ENCODE assay signal across 20 cellular contexts in the genomic region with DNA sequence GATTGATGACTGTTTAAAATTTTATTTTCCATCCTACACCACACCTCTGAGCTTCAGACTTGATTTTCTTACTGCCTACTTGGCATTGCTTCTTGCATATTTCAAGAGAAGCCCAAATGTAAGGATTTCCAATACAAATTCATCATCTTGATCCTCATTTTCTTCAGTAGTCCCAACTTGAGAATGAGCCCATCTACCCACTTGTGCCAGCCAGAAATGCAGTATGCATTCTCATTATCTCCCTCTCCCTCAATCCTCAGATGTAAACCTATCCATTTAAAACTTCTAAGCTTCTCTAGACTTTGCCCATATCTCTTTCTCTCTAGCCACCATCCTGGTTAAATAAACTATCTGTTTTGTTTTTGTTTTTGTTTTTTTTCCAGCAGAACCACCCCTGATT. TPM values are rescaled to one million over a fixed set of nuclear protein-coding genes. Genes with fewer than 3 reads are reported as not detected.
A peak's percentile ranks its signal among the peaks of the same experiment; 100 is the strongest.
DNase-seq lines count a peak whose midpoint lies in the region; ATAC-seq and TF ChIP-seq lines count a peak whose summit lies in the region.
"Had no signal": no experiment of that assay in that cellular context is flagged by ENCODE, and none has a peak within 500 bp of the region (broad histone marks: within the 10 kb centered on the region; RNA-seq: fewer than 3 reads in every experiment).

No MANE protein-coding gene starts in this region.

- TF ChIP-seq POLR2A in testis (IDR thresholded peaks at IDR 0.05) (no peak), upper lobe of left lung (IDR thresholded peaks at IDR 0.05) (no peak)

- H3K79me2 ChIP-seq in ACC112 (ENCODE audit: control insufficient read depth, insufficient read depth, low read length, unreplicated experiment) = no peaks in the 10 kb centered on the region

- H3K4me1 ChIP-seq in ACC112 (ENCODE audit: control insufficient read depth, insufficient read depth, low read length, unreplicated experiment) (peaks cover 30% of the 10 kb centered on the region), Panc1 (ENCODE audit: control insufficient read depth, insufficient read depth, low read length) (peaks cover 12% of the 10 kb centered on the region), testis (no peaks in the 10 kb centered on the region), upper lobe of left lung (no peaks in the 10 kb centered on the region)
- H3K4me1 ChIP-seq: body of pancreas had no signal

- peak; percentile 44 for ATAC-seq in Panc1
- no peak for ATAC-seq in upper lobe of left lung (ENCODE audit: low FRiP score in 2 of 2)
- ATAC-seq: body of pancreas, WTC11 had no signal

- POLR2A ChIA-PET in Panc1 (lab: Charles Lee) = interaction anchor here (0.7 kb wide), 1 partner anchor 126 kb away, joined by 27 read pairs; no protein-coding TSS in a partner anchor

- no peak for TF ChIP-seq EP300 in upper lobe of left lung (IDR thresholded peaks at IDR 0.05)

- H3K27ac ChIP-seq in ACC112 (ENCODE audit: low read depth, low read length) = peak overlapping the region; percentile 66
- H3K27ac ChIP-seq in Panc1 (ENCODE audit: low read length) = no peak overlapping the region; the same call in 1 of the 2 replicates
- peak overlapping the region; percentile 0 for H3K27ac ChIP-seq in brain microvascular endothelial cell
- no peak overlapping the region for H3K27ac ChIP-seq in testis
- H3K27ac ChIP-seq in upper lobe of left lung = no peak overlapping the region
- H3K27ac ChIP-seq: body of pancreas, esophagus squamous epithelium had no signal

- in situ Hi-C loops in Panc1 (cut with HindIII; ENCODE audit: low pct_unique_long_range_greater_than_20kb, low sequenced_read_pairs) (no loop called here), brain microvascular endothelial cell (cut with HindIII; ENCODE audit: low pct_ligation_motif_present, low sequenced_read_pairs) (no loop called here)

- intact Hi-C loops in Panc1 (cut with micrococcal nuclease; ENCODE audit: unreplicated experiment) = no loop called here
- intact Hi-C loops in testis (cut with DNase I; ENCODE audit: low total_unique reads) = no loop called here

- peak overlapping the region; percentile 21 for H2AFZ ChIP-seq in ACC112 (ENCODE audit: low read length, unreplicated experiment)

- H3K27me3 ChIP-seq in ACC112 (ENCODE audit: insufficient read depth, low read length) (no peaks in the 10 kb centered on the region), Panc1 (ENCODE audit: control insufficient read depth, insufficient read depth, low read length) (no peaks in the 10 kb centered on the region), brain microvascular endothelial cell (replicated peaks) (no peaks in the 10 kb centered on the region), testis (no peaks in the 10 kb centered on the region), upper lobe of left lung (no peaks in the 10 kb centered on the region)
- H3K27me3 ChIP-seq: body of pancreas, esophagus squamous epithelium had no signal

- H3K36me3 ChIP-seq in ACC112 (ENCODE audit: insufficient read depth, low read length) = no peaks in the 10 kb centered on the region
- H3K36me3 ChIP-seq in Panc1 (ENCODE audit: control insufficient read depth, insufficient read depth, low read length) = no peaks in the 10 kb centered on the region
- H3K36me3 ChIP-seq in brain microvascular endothelial cell (replicated peaks) = no peaks in the 10 kb centered on the region
- H3K36me3 ChIP-seq in testis (ENCODE audit: low read depth, missing control alignments) = no peaks in the 10 kb centered on the region
- H3K36me3 ChIP-seq in upper lobe of left lung = no peaks in the 10 kb centered on the region
- H3K36me3 ChIP-seq: esophagus squamous epithelium had no signal

- no peak for TF ChIP-seq CTCF in Panc1 (IDR thresholded peaks at IDR 0.05)
- TF ChIP-seq CTCF in brain microvascular endothelial cell (IDR thresholded peaks at IDR 0.05; ENCODE audit: low read depth, low read length, missing control alignments) = no peak
- no peak for TF ChIP-seq CTCF in testis (IDR thresholded peaks at IDR 0.05)
- TF ChIP-seq CTCF in upper lobe of left lung (IDR thresholded peaks at IDR 0.05) = no peak

- CTCF ChIA-PET in Panc1 (lab: Charles Lee) = no interaction called here

- DNase-seq in EL = peak; percentile 14
- no peak for DNase-seq in Panc1 (ENCODE audit: low read depth, low spot score)
- DNase-seq in brain microvascular endothelial cell = no peak
- no peak for DNase-seq in amygdala (lab: John Stamatoyannopoulos, UW)
- DNase-seq in testis = no peak
- no peak for DNase-seq in NCI-H2107 (lab: John Stamatoyannopoulos, UW)
- no peak for DNase-seq in upper lobe of left lung
- DNase-seq: activated naive CD8-positive, alpha-beta T cell treated with anti-CD3 and anti-CD28 coated beads, Interleukin-2, amount 10 ng/mL, durations not matched to agents 7 days and 5 days; body of pancreas; DMS153; effector memory CD8-positive, alpha-beta T cell; esophagus squamous epithelium; NCI-H1048; NCI-H187; NCI-H774 had no signal

- H3K9me3 ChIP-seq in Panc1 (ENCODE audit: control insufficient read depth, insufficient read depth, low read depth, low read length) (no peaks in the 10 kb centered on the region), testis (no peaks in the 10 kb centered on the region), upper lobe of left lung (no peaks in the 10 kb centered on the region)
- H3K9me3 ChIP-seq: body of pancreas, esophagus squamous epithelium had no signal

- peak overlapping the region; percentile 24; the same call in 1 of the 2 replicates for H3K4me3 ChIP-seq in ACC112 (ENCODE audit: low read depth, low read length)
- H3K4me3 ChIP-seq in Panc1 (ENCODE audit: low read depth in 2 of 2, low read length in 2 of 2) = no peak overlapping the region
- no peak overlapping the region for H3K4me3 ChIP-seq in brain microvascular endothelial cell (ENCODE audit: low read depth, low read length)
- no peak overlapping the region for H3K4me3 ChIP-seq in testis
- H3K4me3 ChIP-seq in upper lobe of left lung = no peak overlapping the region
- H3K4me3 ChIP-seq: body of pancreas, esophagus squamous epithelium had no signal

- BruUV-seq in Panc1 (replicated peaks; lab: Mats Ljungman, UMichigan) = no TSS peak

RNA-seq across cellular contexts. Expression of gene EGFR, which starts 22.4 kb away (rescaled TPM):
- 156 TPM for total RNA-seq in Panc1 (2021; ENCODE audit: unreplicated experiment)
- polyA plus RNA-seq in Panc1 (2012; ENCODE audit: insufficient read length) = 68.6 TPM
- total RNA-seq in testis = 10 to 100 TPM; 18.2 to 45.0 TPM
- 11.0 TPM for polyA plus RNA-seq in testis (ENCODE audit: insufficient read depth, low read depth, low replicate concordance)
- 100 to 1,000 TPM in 2 of 6 donors, 10 to 100 TPM in 4; 58.7 to 110 (median 93.2) TPM for total RNA-seq in upper lobe of left lung
- total RNA-seq: activated CD8-positive, alpha-beta T cell treated with anti-CD3 and anti-CD28 coated beads for 36 hours; activated naive CD8-positive, alpha-beta T cell treated with anti-CD3 and anti-CD28 coated beads, Interleukin-2, amount 10 ng/mL, durations not matched to agents 7 days and 5 days; CD4-positive, CD25-positive, alpha-beta regulatory T cell; T-helper 2 cell treated with Interferon-gamma antibody and Interleukin-4, amounts not matched to agents 100 ng/mL and 5 ng/mL, for 36 hours had no signal
- polyA plus RNA-seq: CD4-positive, CD25-positive, alpha-beta regulatory T cell had no signal

Comparison
In these comparisons a context has a peak if more than half of its experiments do, and no peak if none do; other contexts are left out.
1. H3K27ac ChIP-seq: peak in ACC112 (single experiment) and brain microvascular endothelial cell (single experiment); none in Panc1 (single experiment), testis (0 of 2) and upper lobe of left lung (0 of 4).